In genomic region chr2:79776461-79777146, GRCh38 we compare ENCODE assay signal across 18 cellular contexts.
"Had no signal": no experiment of that assay in that cellular context is flagged by ENCODE, and none has a peak within 500 bp of the region (broad histone marks: within the 10 kb centered on the region; RNA-seq: fewer than 3 reads in every experiment).

No MANE protein-coding gene starts in this region.

- H3K27ac ChIP-seq: colonic mucosa, foreskin keratinocyte, heart right ventricle, pancreas, testis, upper lobe of right lung had no signal

- H3K36me3 ChIP-seq: colonic mucosa, heart right ventricle, pancreas, upper lobe of right lung had no signal

- H3K4me3 ChIP-seq: colonic mucosa, heart right ventricle, pancreas, testis, upper lobe of right lung had no signal

- ATAC-seq: foreskin keratinocyte; heart right ventricle; left ventricle myocardium superior; stimulated activated naive CD8-positive, alpha-beta T cell treated with anti-CD3 and anti-CD28 coated beads, Interleukin-15, amount 100 ng/mL, for 72 hours had no signal

- H3K27me3 ChIP-seq: colonic mucosa, foreskin keratinocyte, heart right ventricle, pancreas, testis, upper lobe of right lung had no signal

- DNase-seq: activated CD4-positive, alpha-beta memory T cell treated with anti-CD3 and anti-CD28 coated beads for 36 hours; aorta; caudate nucleus; colonic mucosa; effector CD4-positive, alpha-beta T cell; foreskin keratinocyte; heart right ventricle; left ventricle myocardium superior; mesenchymal stem cell; nephron progenitor cell; pancreas; stimulated activated CD4-positive, alpha-beta T cell treated with anti-CD3 and anti-CD28 coated beads, Interleukin-4, amount 100 ng/mL, for 1 hour; stimulated activated naive CD8-positive, alpha-beta T cell treated with anti-CD3 and anti-CD28 coated beads, Interleukin-15, amount 100 ng/mL, for 72 hours; T1000; testis; upper lobe of right lung had no signal

- H3K4me1 ChIP-seq: colonic mucosa, foreskin keratinocyte, heart right ventricle, pancreas, testis, upper lobe of right lung had no signal

- H3K9me3 ChIP-seq: colonic mucosa, heart right ventricle, pancreas, testis, upper lobe of right lung had no signal

- FAIRE-seq: endothelial cell of umbilical vein, keratinocyte, pancreas had no signal
